ENCODE assay signal across 1 cellular context in the genomic region with DNA sequence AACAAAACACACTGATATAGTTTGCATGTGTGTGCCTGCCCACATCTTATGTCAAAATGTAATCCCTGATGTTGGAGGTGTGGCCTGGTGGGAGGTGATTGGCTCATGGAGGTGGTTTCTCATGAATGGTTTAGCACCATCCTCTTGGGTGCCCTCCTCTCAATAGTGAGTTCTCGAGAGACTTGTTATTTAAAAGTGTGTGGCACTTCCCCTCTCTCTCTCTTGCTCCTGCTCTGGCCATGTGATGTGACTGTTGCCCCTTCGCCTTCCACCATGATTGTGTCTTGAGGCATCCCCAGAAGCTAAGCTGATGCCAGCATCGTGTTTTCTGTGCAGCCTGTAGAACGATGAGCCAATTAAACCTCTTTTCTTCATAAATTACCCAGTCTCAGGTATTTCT.
TF ChIP-seq lines count a peak whose summit lies in the region.

No MANE protein-coding gene starts in this region.

TF ChIP-seq in K562, 482 proteins besides CTCF, POLR2A, EP300 and RAD21 (continued from another document):
- TF ChIP-seq, protein P1, sequence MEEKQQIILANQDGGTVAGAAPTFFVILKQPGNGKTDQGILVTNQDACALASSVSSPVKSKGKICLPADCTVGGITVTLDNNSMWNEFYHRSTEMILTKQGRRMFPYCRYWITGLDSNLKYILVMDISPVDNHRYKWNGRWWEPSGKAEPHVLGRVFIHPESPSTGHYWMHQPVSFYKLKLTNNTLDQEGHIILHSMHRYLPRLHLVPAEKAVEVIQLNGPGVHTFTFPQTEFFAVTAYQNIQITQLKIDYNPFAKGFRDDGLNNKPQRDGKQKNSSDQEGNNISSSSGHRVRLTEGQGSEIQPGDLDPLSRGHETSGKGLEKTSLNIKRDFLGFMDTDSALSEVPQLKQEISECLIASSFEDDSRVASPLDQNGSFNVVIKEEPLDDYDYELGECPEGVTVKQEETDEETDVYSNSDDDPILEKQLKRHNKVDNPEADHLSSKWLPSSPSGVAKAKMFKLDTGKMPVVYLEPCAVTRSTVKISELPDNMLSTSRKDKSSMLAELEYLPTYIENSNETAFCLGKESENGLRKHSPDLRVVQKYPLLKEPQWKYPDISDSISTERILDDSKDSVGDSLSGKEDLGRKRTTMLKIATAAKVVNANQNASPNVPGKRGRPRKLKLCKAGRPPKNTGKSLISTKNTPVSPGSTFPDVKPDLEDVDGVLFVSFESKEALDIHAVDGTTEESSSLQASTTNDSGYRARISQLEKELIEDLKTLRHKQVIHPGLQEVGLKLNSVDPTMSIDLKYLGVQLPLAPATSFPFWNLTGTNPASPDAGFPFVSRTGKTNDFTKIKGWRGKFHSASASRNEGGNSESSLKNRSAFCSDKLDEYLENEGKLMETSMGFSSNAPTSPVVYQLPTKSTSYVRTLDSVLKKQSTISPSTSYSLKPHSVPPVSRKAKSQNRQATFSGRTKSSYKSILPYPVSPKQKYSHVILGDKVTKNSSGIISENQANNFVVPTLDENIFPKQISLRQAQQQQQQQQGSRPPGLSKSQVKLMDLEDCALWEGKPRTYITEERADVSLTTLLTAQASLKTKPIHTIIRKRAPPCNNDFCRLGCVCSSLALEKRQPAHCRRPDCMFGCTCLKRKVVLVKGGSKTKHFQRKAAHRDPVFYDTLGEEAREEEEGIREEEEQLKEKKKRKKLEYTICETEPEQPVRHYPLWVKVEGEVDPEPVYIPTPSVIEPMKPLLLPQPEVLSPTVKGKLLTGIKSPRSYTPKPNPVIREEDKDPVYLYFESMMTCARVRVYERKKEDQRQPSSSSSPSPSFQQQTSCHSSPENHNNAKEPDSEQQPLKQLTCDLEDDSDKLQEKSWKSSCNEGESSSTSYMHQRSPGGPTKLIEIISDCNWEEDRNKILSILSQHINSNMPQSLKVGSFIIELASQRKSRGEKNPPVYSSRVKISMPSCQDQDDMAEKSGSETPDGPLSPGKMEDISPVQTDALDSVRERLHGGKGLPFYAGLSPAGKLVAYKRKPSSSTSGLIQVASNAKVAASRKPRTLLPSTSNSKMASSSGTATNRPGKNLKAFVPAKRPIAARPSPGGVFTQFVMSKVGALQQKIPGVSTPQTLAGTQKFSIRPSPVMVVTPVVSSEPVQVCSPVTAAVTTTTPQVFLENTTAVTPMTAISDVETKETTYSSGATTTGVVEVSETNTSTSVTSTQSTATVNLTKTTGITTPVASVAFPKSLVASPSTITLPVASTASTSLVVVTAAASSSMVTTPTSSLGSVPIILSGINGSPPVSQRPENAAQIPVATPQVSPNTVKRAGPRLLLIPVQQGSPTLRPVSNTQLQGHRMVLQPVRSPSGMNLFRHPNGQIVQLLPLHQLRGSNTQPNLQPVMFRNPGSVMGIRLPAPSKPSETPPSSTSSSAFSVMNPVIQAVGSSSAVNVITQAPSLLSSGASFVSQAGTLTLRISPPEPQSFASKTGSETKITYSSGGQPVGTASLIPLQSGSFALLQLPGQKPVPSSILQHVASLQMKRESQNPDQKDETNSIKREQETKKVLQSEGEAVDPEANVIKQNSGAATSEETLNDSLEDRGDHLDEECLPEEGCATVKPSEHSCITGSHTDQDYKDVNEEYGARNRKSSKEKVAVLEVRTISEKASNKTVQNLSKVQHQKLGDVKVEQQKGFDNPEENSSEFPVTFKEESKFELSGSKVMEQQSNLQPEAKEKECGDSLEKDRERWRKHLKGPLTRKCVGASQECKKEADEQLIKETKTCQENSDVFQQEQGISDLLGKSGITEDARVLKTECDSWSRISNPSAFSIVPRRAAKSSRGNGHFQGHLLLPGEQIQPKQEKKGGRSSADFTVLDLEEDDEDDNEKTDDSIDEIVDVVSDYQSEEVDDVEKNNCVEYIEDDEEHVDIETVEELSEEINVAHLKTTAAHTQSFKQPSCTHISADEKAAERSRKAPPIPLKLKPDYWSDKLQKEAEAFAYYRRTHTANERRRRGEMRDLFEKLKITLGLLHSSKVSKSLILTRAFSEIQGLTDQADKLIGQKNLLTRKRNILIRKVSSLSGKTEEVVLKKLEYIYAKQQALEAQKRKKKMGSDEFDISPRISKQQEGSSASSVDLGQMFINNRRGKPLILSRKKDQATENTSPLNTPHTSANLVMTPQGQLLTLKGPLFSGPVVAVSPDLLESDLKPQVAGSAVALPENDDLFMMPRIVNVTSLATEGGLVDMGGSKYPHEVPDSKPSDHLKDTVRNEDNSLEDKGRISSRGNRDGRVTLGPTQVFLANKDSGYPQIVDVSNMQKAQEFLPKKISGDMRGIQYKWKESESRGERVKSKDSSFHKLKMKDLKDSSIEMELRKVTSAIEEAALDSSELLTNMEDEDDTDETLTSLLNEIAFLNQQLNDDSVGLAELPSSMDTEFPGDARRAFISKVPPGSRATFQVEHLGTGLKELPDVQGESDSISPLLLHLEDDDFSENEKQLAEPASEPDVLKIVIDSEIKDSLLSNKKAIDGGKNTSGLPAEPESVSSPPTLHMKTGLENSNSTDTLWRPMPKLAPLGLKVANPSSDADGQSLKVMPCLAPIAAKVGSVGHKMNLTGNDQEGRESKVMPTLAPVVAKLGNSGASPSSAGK (IDR thresholded peaks at IDR 0.05), result peak; percentile 67
